19 cellular contexts compared by ENCODE assay signal in the genomic region with DNA sequence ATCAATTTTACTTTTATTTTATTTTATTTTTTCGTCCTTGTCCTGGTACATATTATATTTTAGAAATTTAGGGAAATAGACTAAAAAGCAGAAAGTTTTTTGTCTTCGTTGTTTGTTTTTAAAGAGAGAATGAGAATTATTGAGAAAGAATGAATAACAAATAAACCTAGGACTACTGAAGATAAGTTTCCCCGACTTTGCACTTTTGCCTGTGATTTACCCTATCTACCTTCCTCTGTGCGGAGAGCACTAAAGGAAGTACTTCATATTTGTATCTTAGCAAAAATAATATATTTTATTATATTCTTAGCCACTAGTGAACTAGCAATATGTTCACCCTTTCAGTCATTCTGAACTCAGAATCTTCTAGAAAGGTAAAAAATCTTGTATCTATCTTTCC.
"Had no signal": no experiment of that assay in that cellular context is flagged by ENCODE, and none has a peak within 500 bp of the region (broad histone marks: within the 10 kb centered on the region; RNA-seq: fewer than 3 reads in every experiment).

No MANE protein-coding gene starts in this region.

- DNase-seq: dorsolateral prefrontal cortex; effector CD4-positive, alpha-beta T cell; gastrocnemius medialis; head of caudate nucleus; left ventricle myocardium superior; natural killer cell; occipital lobe; ovary; posterior cingulate gyrus; psoas muscle; right cardiac atrium; sigmoid colon; stimulated activated naive B cell treated with anti-CD40 and anti-IgM and Interleukin-4, amounts not matched to agents 10 μg/mL and 1 μg/mL and 100 μg/mL, for 72 hours; upper lobe of left lung had no signal

- FAIRE-seq: keratinocyte, urothelium cell line had no signal

- H3K27me3 ChIP-seq: dorsolateral prefrontal cortex, gastrocnemius medialis, ovary, sigmoid colon, tibial nerve, upper lobe of left lung had no signal

- ATAC-seq: gastrocnemius medialis; left ventricle myocardium superior; natural killer cell; psoas muscle; right cardiac atrium; stimulated activated naive B cell treated with anti-CD40 and anti-IgM and Interleukin-4, amounts not matched to agents 10 μg/mL and 1 μg/mL and 100 μg/mL, for 72 hours had no signal

- H3K4me1 ChIP-seq: gastrocnemius medialis, psoas muscle, sigmoid colon, tibial nerve, upper lobe of left lung had no signal

- H3K9me3 ChIP-seq: gastrocnemius medialis, ovary, psoas muscle, sigmoid colon, thoracic aorta, tibial nerve, upper lobe of left lung had no signal

- H3K4me3 ChIP-seq: dorsolateral prefrontal cortex, gastrocnemius medialis, lung, ovary, psoas muscle, sigmoid colon, thoracic aorta, tibial nerve, upper lobe of left lung had no signal

- H3K36me3 ChIP-seq: gastrocnemius medialis, ovary, thoracic aorta, tibial nerve had no signal

- H3K27ac ChIP-seq: dorsolateral prefrontal cortex, gastrocnemius medialis, ovary, psoas muscle, sigmoid colon, thoracic aorta, tibial nerve, upper lobe of left lung had no signal
